In the genomic region with DNA sequence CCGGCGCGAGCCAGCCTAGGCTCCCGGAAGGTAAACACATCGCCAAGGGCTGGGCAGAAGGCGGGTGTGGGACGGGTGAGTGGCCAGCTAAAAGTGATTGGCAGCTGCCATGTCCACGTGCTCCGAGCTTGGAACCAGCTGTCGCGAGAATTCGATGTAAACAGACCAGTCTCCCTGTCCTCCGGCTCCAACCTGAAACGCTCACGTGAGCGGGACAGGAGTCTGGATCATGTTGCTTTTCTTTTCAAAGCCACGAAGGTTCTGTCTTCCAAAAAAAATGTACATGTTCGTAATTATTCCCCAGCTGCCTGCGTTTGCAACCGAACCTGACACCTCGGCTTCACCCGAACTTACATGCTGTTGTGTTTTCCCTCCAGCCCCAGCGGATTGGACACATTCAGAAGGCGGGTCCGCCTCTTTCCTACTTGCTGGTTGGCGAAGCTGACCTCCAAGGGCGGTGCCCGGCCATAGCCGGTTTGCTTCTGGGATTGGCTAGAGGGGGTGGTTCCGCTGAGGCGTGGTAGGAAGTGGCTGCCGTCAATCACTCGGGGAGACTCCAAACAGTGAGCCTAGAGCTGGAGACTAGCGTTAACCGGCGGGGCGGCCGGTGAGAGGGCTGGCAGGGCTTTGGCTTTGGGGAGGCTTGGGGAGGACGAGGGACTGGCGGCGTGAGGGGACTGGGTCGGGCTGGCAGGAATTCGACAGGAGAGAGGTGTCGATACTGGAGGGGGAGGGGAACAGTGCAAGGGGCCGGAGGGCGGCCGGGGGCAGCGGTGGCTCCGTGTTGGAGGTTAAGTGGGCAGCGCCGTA, we compare ENCODE assay signal across 8 cellular contexts. TPM values are rescaled to one million over a fixed set of nuclear protein-coding genes. Genes with fewer than 3 reads are reported as not detected.
DNase-seq lines count a peak whose midpoint lies in the region; ATAC-seq and TF ChIP-seq lines count a peak whose summit lies in the region.

A gene (plus strand): TSS at position 544 of the 810 bp plus-strand sequence.

- CTCF ChIA-PET in RWPE1 (lab: Yijun Ruan, JAX): interaction anchor here (0.7 kb wide), 1 partner anchor 611 kb away, joined by 3 read pairs; no protein-coding TSS in a partner anchor

- intact Hi-C loops in activated T-helper 2 cell treated with anti-CD3 and anti-CD28 coated beads, Interferon-gamma antibody, Interleukin-2, Interleukin-4, amounts not matched to agents 10 μg/mL and 5 μg/mL and 100 μg/mL, durations not matched to agents 14 hours and 24 hours and 36 hours (cut with micrococcal nuclease): loop anchor here (1.0 to 5.0 kb wide), 2 partner anchors 77 to 285 kb away; a partner anchor contains a TSS

- DNase-seq in Daoy (ENCODE audit: low read depth) (peak; percentile 97), GOT3 (lab: John Stamatoyannopoulos, UW) (peak; percentile 93), LNCaP clone FGC (ENCODE audit: low read depth) (peak; percentile 98), RWPE1 (ENCODE audit: low spot score) (peak; percentile 100), fibroblast of pulmonary artery (ENCODE audit: low read depth) (peak; percentile 99)
- DNase-seq in activated T-helper 2 cell treated with anti-CD3 and anti-CD28 coated beads, Interferon-gamma antibody, Interleukin-2, Interleukin-4, amounts not matched to agents 10 μg/mL and 5 μg/mL and 100 μg/mL, durations not matched to agents 14 hours and 24 hours and 36 hours (ENCODE audit: low spot score): peak; percentile 97
- peak; percentile 98 for DNase-seq in natural killer cell treated with Interleukin-12 subunit alpha and Interleukin-12 subunit beta and Interleukin-15 and Interleukin-18, amount 100 ng/mL, for 72 hours (ENCODE audit: low spot score)
- peak; percentile 94 for DNase-seq in stimulated activated naive CD8-positive, alpha-beta T cell treated with anti-CD3 and anti-CD28 coated beads, Interleukin-15, Interleukin-2, amounts not matched to agents 100 U/mL and 50 U/mL, for 24 hours

- H3K4me3 ChIP-seq in LNCaP clone FGC (ENCODE audit: low read depth, low read length): peak within 1 kb of the TSS; percentile 88
- peak within 1 kb of the TSS; percentile 91 for H3K4me3 ChIP-seq in fibroblast of pulmonary artery (replicated peaks; ENCODE audit: low read depth, low read length)

- TF ChIP-seq CTCF in LNCaP clone FGC (IDR thresholded peaks at IDR 0.05; ENCODE audit: control insufficient read depth, extremely low read depth, insufficient read depth): no peak
- TF ChIP-seq CTCF in RWPE1 (conservative IDR thresholded peaks at IDR 0.05; ENCODE audit: low read depth): no peak
- TF ChIP-seq CTCF in fibroblast of pulmonary artery (IDR thresholded peaks at IDR 0.05; ENCODE audit: low read length, missing control alignments): no peak

- H3K9me3 Mint-ChIP-seq in activated T-helper 2 cell treated with anti-CD3 and anti-CD28 coated beads, Interferon-gamma antibody, Interleukin-2, Interleukin-4, amounts not matched to agents 10 μg/mL and 5 μg/mL and 100 μg/mL, durations not matched to agents 14 hours and 24 hours and 36 hours: no peaks in the 10 kb centered on the region
- peaks cover 3% of the 10 kb centered on the region for H3K9me3 Mint-ChIP-seq in natural killer cell treated with Interleukin-12 subunit alpha and Interleukin-12 subunit beta and Interleukin-15 and Interleukin-18, amount 100 ng/mL, for 72 hours

- H3K27me3 Mint-ChIP-seq in activated T-helper 2 cell treated with anti-CD3 and anti-CD28 coated beads, Interferon-gamma antibody, Interleukin-2, Interleukin-4, amounts not matched to agents 10 μg/mL and 5 μg/mL and 100 μg/mL, durations not matched to agents 14 hours and 24 hours and 36 hours (ENCODE audit: low read depth): no peaks in the 10 kb centered on the region
- H3K27me3 Mint-ChIP-seq in natural killer cell treated with Interleukin-12 subunit alpha and Interleukin-12 subunit beta and Interleukin-15 and Interleukin-18, amount 100 ng/mL, for 72 hours: no peaks in the 10 kb centered on the region

- ATAC-seq in natural killer cell treated with Interleukin-12 subunit alpha and Interleukin-12 subunit beta and Interleukin-15 and Interleukin-18, amount 100 ng/mL, for 72 hours: peak; percentile 98 to 99
- ATAC-seq in stimulated activated naive CD8-positive, alpha-beta T cell treated with anti-CD3 and anti-CD28 coated beads, Interleukin-15, Interleukin-2, amounts not matched to agents 100 U/mL and 50 U/mL, for 24 hours: peak; percentile 99

- H3K27ac ChIP-seq in RWPE1: peak within 1 kb of the TSS; percentile 77

- H3K4me1 Mint-ChIP-seq in activated T-helper 2 cell treated with anti-CD3 and anti-CD28 coated beads, Interferon-gamma antibody, Interleukin-2, Interleukin-4, amounts not matched to agents 10 μg/mL and 5 μg/mL and 100 μg/mL, durations not matched to agents 14 hours and 24 hours and 36 hours (ENCODE audit: low read depth): peaks cover 16% of the 10 kb centered on the region
- peaks cover 15 to 20% of the 10 kb centered on the region in 2 donors for H3K4me1 Mint-ChIP-seq in natural killer cell treated with Interleukin-12 subunit alpha and Interleukin-12 subunit beta and Interleukin-15 and Interleukin-18, amount 100 ng/mL, for 72 hours (ENCODE audit: low read depth in 2 of 2)

- peak within 1 kb of the TSS; percentile 70 for H3K27ac Mint-ChIP-seq in activated T-helper 2 cell treated with anti-CD3 and anti-CD28 coated beads, Interferon-gamma antibody, Interleukin-2, Interleukin-4, amounts not matched to agents 10 μg/mL and 5 μg/mL and 100 μg/mL, durations not matched to agents 14 hours and 24 hours and 36 hours
- H3K27ac Mint-ChIP-seq in natural killer cell treated with Interleukin-12 subunit alpha and Interleukin-12 subunit beta and Interleukin-15 and Interleukin-18, amount 100 ng/mL, for 72 hours: peak within 1 kb of the TSS; percentile 56 to 91

- H3K36me3 Mint-ChIP-seq in activated T-helper 2 cell treated with anti-CD3 and anti-CD28 coated beads, Interferon-gamma antibody, Interleukin-2, Interleukin-4, amounts not matched to agents 10 μg/mL and 5 μg/mL and 100 μg/mL, durations not matched to agents 14 hours and 24 hours and 36 hours (ENCODE audit: low read depth): no peaks in the 10 kb centered on the region
- no peaks in the 10 kb centered on the region for H3K36me3 Mint-ChIP-seq in natural killer cell treated with Interleukin-12 subunit alpha and Interleukin-12 subunit beta and Interleukin-15 and Interleukin-18, amount 100 ng/mL, for 72 hours

- H3K4me3 Mint-ChIP-seq in activated T-helper 2 cell treated with anti-CD3 and anti-CD28 coated beads, Interferon-gamma antibody, Interleukin-2, Interleukin-4, amounts not matched to agents 10 μg/mL and 5 μg/mL and 100 μg/mL, durations not matched to agents 14 hours and 24 hours and 36 hours (ENCODE audit: low read depth): peak within 1 kb of the TSS; percentile 91
- H3K4me3 Mint-ChIP-seq in natural killer cell treated with Interleukin-12 subunit alpha and Interleukin-12 subunit beta and Interleukin-15 and Interleukin-18, amount 100 ng/mL, for 72 hours: peak within 1 kb of the TSS; percentile 86

- POLR2A ChIA-PET in RWPE1 (lab: Yijun Ruan, JAX; ENCODE audit: low non-redundant PET): interaction anchor here (0.5 to 0.6 kb wide), 3 partner anchors 28 to 285 kb away, joined by 3 read pairs; no protein-coding TSS in a partner anchor

RNA-seq across cellular contexts. Expression of the gene that starts here (rescaled TPM):
- total RNA-seq in Daoy (2014; rRNA removed; shearing (Covaris generic)): 4.2 and 18.0 TPM in 2 replicates
- 10.7 and 13.5 TPM in 2 replicates for total RNA-seq in activated T-helper 2 cell treated with anti-CD3 and anti-CD28 coated beads, Interferon-gamma antibody, Interleukin-2, Interleukin-4, amounts not matched to agents 10 μg/mL and 5 μg/mL and 100 μg/mL, durations not matched to agents 14 hours and 24 hours and 36 hours
- 10 to 100 TPM; 19.5 to 26.4 TPM for total RNA-seq in natural killer cell treated with Interleukin-12 subunit alpha and Interleukin-12 subunit beta and Interleukin-15 and Interleukin-18, amount 100 ng/mL, for 72 hours

Comparison
In these comparisons a context has a peak if more than half of its experiments do, and no peak if none do; other contexts are left out.
1. Peak in every context shown above with its lines: DNase-seq, ATAC-seq, H3K4me3 ChIP-seq and H3K27ac ChIP-seq.